In the genomic region with DNA sequence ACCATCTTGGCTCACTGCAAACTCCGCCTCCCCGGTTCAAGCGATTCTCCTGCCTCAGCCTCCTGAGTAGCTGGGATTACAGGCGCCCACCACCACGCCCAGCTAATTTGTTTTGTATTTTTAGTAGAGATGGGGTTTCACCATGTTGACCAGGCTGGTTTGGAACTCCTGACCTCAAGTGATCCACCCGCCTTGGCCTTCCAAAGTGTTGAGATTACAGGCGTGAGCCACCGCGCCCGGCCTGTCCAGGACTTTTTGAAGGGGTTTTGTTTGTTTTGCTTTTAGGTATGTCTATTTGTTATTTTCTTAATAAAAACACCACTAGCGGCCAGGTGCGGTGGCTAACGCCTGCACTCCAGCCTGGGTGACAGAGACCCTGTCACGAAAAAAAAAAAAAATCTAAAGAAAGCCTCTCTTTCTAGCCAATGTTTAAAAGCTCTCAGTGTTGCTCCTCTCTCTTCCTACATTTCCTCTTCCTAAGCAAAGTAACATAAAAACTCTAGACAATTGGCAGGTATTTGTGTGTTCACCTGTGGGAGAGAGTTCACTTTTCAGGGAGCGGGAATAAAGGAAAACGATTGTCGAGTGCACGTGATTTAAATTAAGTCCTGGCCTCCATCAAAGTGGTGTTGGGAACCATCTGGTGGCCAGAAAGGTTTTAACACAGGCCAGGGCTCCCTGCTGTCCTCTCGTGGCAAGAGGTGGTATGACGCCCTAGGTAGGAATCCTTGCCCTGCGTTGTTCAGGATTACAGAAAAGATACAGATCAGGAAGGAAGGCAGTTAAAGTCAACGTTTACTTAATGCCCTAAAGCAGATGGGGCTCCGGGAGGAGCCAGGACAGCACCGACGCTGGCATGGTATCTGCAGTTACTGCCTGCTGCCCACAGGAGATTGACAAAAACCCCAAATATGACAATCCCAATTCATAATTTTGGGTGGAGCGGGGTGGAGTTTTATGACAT, we compare ENCODE assay signal across 1 cellular context.
A peak's percentile ranks its signal among the peaks of the same experiment; 100 is the strongest.
TF ChIP-seq lines count a peak whose summit lies in the region.

No MANE protein-coding gene starts in this region.

TF ChIP-seq in HepG2, 621 proteins besides CTCF, POLR2A, EP300 and RAD21 (continued from another document and continues in another):
- no peak for TF ChIP-seq HCFC1 (IDR thresholded peaks at IDR 0.05; ENCODE audit: low read depth, low read length)
- no peak for TF ChIP-seq MTA1 (CRISPR knock-in tag; IDR thresholded peaks at IDR 0.05; ENCODE audit: borderline replicate concordance)
- TF ChIP-seq RARG (CRISPR knock-in tag; IDR thresholded peaks at IDR 0.05; ENCODE audit: low read depth) = no peak
- 0 out of 2 replicates have a peak, but pooled peaks have one; percentile 23 for TF ChIP-seq YEATS4 (CRISPR knock-in tag; IDR thresholded peaks at IDR 0.05; ENCODE audit: borderline replicate concordance)
- TF ChIP-seq KMT2A (CRISPR knock-in tag; IDR thresholded peaks at IDR 0.05) = 0 out of 2 replicates have a peak, but pooled peaks have one; percentile 39
- no peak for TF ChIP-seq ZNF205 (CRISPR knock-in tag; IDR thresholded peaks at IDR 0.05)
- peak; percentile 64; the same call in 1 of the 2 replicates for TF ChIP-seq SOX5 (CRISPR knock-in tag; IDR thresholded peaks at IDR 0.05; ENCODE audit: borderline replicate concordance)
- no peak for TF ChIP-seq SRSF1 (optimal IDR thresholded peaks at IDR 0.05; ENCODE audit: low read depth, low read length)
- no peak for TF ChIP-seq CHCHD3 (CRISPR knock-in tag; IDR thresholded peaks at IDR 0.05)
- TF ChIP-seq ARID2 (CRISPR knock-in tag; IDR thresholded peaks at IDR 0.05; ENCODE audit: borderline replicate concordance) = no peak
- TF ChIP-seq, protein P1, sequence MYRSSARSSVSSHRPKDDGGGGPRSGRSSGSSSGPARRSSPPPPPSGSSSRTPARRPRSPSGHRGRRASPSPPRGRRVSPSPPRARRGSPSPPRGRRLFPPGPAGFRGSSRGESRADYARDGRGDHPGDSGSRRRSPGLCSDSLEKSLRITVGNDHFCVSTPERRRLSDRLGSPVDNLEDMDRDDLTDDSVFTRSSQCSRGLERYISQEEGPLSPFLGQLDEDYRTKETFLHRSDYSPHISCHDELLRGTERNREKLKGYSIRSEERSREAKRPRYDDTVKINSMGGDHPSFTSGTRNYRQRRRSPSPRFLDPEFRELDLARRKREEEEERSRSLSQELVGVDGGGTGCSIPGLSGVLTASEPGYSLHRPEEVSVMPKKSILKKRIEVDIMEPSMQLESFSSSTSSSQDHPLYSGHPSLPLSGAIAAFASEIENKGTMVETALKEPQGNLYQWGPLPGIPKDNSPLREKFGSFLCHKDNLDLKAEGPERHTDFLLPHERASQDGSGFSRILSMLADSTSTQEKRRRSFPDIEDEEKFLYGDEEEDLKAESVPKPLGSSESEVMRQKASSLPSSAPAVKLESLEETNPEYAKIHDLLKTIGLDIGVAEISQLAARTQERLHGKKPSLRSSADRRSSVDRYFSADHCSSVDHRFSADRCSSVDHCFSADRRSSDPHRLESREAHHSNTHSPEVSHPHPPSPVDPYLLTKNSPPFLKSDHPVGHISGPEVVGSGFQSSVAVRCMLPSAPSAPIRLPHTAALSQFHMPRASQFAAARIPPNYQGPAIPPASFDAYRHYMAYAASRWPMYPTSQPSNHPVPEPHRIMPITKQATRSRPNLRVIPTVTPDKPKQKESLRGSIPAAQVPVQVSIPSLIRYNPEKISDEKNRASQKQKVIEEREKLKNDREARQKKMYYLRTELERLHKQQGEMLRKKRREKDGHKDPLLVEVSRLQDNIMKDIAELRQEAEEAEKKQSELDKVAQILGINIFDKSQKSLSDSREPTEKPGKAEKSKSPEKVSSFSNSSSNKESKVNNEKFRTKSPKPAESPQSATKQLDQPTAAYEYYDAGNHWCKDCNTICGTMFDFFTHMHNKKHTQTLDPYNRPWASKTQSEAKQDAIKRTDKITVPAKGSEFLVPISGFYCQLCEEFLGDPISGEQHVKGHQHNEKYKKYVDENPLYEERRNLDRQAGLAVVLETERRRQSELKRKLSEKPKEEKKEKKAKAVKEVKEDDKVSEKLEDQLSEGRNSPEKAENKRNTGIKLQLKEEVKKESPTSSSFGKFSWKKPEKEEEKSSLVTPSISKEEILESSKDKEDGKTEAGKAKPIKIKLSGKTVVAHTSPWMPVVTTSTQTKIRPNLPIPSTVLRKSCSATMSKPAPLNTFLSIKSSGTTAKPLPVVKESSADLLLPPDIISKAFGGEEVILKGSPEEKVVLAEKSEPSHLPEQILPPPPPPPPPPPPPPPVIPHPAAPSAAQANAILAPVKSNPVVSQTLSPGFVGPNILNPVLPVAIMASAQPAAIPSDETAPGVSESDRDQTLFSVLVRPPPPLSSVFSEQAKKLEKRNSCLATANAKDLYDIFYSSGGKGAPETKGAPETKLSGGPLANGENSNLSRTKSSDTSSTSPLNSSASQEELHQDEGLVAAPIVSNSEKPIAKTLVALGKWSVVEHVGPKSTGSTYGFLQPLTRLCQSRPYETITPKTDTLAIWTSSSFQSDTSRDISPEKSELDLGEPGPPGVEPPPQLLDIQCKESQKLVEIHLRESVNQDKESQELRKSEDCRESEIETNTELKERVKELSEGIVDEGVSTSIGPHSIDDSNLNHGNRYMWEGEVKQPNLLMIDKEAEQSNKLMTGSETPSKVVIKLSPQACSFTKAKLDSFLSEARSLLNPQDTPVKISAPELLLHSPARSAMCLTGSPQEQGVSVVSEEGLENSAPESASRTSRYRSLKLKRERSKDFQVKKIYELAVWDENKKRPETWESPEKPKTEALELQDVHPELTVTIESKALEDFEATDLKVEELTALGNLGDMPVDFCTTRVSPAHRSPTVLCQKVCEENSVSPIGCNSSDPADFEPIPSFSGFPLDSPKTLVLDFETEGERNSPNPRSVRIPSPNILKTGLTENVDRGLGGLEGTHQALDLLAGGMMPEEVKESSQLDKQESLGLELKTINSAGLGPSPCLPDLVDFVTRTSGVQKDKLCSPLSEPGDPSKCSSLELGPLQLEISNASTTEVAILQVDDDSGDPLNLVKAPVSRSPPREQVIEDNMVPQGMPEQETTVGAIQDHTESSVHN (CRISPR knock-in tag; IDR thresholded peaks at IDR 0.05) = no peak
- no peak for TF ChIP-seq MEIS2 (CRISPR knock-in tag; IDR thresholded peaks at IDR 0.05)
- TF ChIP-seq ARHGAP35 (CRISPR knock-in tag; IDR thresholded peaks at IDR 0.05; ENCODE audit: borderline replicate concordance) = no peak
- TF ChIP-seq ELF4 (CRISPR knock-in tag; IDR thresholded peaks at IDR 0.05; ENCODE audit: borderline replicate concordance) = no peak
- TF ChIP-seq, protein P2, sequence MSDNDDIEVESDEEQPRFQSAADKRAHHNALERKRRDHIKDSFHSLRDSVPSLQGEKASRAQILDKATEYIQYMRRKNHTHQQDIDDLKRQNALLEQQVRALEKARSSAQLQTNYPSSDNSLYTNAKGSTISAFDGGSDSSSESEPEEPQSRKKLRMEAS (IDR thresholded peaks at IDR 0.05) = peak; percentile 81
- no peak for TF ChIP-seq ZFP41 (CRISPR knock-in tag; IDR thresholded peaks at IDR 0.05; ENCODE audit: borderline replicate concordance)
- TF ChIP-seq, protein P3, sequence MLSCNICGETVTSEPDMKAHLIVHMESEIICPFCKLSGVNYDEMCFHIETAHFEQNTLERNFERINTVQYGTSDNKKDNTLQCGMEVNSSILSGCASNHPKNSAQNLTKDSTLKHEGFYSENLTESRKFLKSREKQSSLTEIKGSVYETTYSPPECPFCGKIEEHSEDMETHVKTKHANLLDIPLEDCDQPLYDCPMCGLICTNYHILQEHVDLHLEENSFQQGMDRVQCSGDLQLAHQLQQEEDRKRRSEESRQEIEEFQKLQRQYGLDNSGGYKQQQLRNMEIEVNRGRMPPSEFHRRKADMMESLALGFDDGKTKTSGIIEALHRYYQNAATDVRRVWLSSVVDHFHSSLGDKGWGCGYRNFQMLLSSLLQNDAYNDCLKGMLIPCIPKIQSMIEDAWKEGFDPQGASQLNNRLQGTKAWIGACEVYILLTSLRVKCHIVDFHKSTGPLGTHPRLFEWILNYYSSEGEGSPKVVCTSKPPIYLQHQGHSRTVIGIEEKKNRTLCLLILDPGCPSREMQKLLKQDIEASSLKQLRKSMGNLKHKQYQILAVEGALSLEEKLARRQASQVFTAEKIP (CRISPR knock-in tag; IDR thresholded peaks at IDR 0.05; ENCODE audit: borderline replicate concordance) = no peak
- peak; percentile 53; the same call in 1 of the 2 replicates for TF ChIP-seq ZFP36L2 (CRISPR knock-in tag; IDR thresholded peaks at IDR 0.05)
- TF ChIP-seq ISL2 (CRISPR knock-in tag; IDR thresholded peaks at IDR 0.05) = 0 out of 2 replicates have a peak, but pooled peaks have one; percentile 22
- no peak for TF ChIP-seq ZNF552 (CRISPR knock-in tag; IDR thresholded peaks at IDR 0.05; ENCODE audit: borderline replicate concordance)
- TF ChIP-seq U2AF1 (optimal IDR thresholded peaks at IDR 0.05; ENCODE audit: low read depth, low read length) = no peak
- TF ChIP-seq, protein P4, sequence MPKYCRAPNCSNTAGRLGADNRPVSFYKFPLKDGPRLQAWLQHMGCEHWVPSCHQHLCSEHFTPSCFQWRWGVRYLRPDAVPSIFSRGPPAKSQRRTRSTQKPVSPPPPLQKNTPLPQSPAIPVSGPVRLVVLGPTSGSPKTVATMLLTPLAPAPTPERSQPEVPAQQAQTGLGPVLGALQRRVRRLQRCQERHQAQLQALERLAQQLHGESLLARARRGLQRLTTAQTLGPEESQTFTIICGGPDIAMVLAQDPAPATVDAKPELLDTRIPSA (CRISPR knock-in tag; IDR thresholded peaks at IDR 0.05; ENCODE audit: borderline replicate concordance) = no peak
- TF ChIP-seq, protein P5, sequence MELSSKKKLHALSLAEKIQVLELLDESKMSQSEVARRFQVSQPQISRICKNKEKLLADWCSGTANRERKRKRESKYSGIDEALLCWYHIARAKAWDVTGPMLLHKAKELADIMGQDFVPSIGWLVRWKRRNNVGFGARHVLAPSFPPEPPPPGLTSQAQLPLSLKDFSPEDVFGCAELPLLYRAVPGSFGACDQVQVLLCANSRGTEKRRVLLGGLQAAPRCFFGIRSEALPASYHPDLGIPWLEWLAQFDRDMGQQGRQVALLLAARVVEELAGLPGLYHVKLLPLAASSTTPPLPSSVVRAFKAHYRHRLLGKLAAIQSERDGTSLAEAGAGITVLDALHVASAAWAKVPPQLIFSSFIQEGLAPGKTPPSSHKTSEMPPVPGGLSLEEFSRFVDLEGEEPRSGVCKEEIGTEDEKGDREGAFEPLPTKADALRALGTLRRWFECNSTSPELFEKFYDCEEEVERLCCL (CRISPR knock-in tag; IDR thresholded peaks at IDR 0.05; ENCODE audit: borderline replicate concordance) = no peak
- no peak for TF ChIP-seq CREB1 (IDR thresholded peaks at IDR 0.05)
- TF ChIP-seq CREB1 (CRISPR knock-in tag; IDR thresholded peaks at IDR 0.05) = peak; percentile 50; the same call in 1 of the 2 replicates
- no peak for TF ChIP-seq KDM5B (CRISPR knock-in tag; IDR thresholded peaks at IDR 0.05; ENCODE audit: borderline replicate concordance)
- TF ChIP-seq, protein P6, sequence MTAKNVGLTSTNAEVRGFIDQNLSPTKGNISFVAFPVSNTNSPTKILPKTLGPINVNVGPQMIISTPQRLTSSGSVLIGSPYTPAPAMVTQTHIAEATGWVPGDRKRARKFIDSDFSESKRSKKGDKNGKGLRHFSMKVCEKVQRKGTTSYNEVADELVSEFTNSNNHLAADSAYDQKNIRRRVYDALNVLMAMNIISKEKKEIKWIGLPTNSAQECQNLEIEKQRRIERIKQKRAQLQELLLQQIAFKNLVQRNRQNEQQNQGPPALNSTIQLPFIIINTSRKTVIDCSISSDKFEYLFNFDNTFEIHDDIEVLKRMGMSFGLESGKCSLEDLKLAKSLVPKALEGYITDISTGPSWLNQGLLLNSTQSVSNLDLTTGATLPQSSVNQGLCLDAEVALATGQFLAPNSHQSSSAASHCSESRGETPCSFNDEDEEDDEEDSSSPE (CRISPR knock-in tag; IDR thresholded peaks at IDR 0.05) = peak; percentile 73
- TF ChIP-seq, protein P7, sequence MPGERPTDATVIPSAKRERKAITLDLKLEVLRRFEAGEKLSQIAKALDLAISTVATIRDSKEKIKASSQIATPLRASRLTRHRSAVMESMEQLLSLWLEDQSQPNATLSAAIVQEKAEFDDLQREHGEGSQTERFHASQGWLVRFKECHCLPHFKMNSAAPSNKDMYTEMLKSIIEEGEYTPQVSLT (CRISPR knock-in tag; IDR thresholded peaks at IDR 0.05; ENCODE audit: borderline replicate concordance, low read depth) = no peak
- TF ChIP-seq ESRRA (CRISPR knock-in tag; IDR thresholded peaks at IDR 0.05; ENCODE audit: low read depth) = no peak
- 0 out of 2 replicates have a peak, but pooled peaks have one; percentile 16 for TF ChIP-seq CREM (IDR thresholded peaks at IDR 0.05)
- no peak for TF ChIP-seq CREM (CRISPR knock-in tag; IDR thresholded peaks at IDR 0.05)
- no peak for TF ChIP-seq CBX2 (IDR thresholded peaks at IDR 0.05; ENCODE audit: low read depth, low read length)
- no peak for TF ChIP-seq CBX2 (CRISPR knock-in tag; IDR thresholded peaks at IDR 0.05; ENCODE audit: low read depth)
- no peak; the same call in 1 of the 2 replicates for TF ChIP-seq RELA (CRISPR knock-in tag; IDR thresholded peaks at IDR 0.05)
- no peak for TF ChIP-seq RFX3 (CRISPR knock-in tag; IDR thresholded peaks at IDR 0.05)
- TF ChIP-seq, protein P8, sequence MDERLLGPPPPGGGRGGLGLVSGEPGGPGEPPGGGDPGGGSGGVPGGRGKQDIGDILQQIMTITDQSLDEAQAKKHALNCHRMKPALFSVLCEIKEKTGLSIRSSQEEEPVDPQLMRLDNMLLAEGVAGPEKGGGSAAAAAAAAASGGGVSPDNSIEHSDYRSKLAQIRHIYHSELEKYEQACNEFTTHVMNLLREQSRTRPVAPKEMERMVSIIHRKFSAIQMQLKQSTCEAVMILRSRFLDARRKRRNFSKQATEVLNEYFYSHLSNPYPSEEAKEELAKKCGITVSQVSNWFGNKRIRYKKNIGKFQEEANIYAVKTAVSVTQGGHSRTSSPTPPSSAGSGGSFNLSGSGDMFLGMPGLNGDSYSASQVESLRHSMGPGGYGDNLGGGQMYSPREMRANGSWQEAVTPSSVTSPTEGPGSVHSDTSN (CRISPR knock-in tag; IDR thresholded peaks at IDR 0.05) = no peak
- TF ChIP-seq ZNF331 (CRISPR knock-in tag; IDR thresholded peaks at IDR 0.05) = peak; percentile 78
- no peak for TF ChIP-seq SUZ12 (IDR thresholded peaks at IDR 0.05; ENCODE audit: low read depth, low read length)
- TF ChIP-seq ZNF605 (CRISPR knock-in tag; IDR thresholded peaks at IDR 0.05) = 0 out of 2 replicates have a peak, but pooled peaks have one; percentile 42
- TF ChIP-seq CBX5 (CRISPR knock-in tag; IDR thresholded peaks at IDR 0.05; ENCODE audit: borderline replicate concordance) = peak; percentile 81; the same call in 1 of the 2 replicates
- TF ChIP-seq ATF7 (IDR thresholded peaks at IDR 0.05) = no peak
- TF ChIP-seq ATF7 (CRISPR knock-in tag; IDR thresholded peaks at IDR 0.05) = no peak
- TF ChIP-seq JUN (CRISPR knock-in tag; IDR thresholded peaks at IDR 0.05) = no peak
- no peak for TF ChIP-seq SSRP1 (CRISPR knock-in tag; IDR thresholded peaks at IDR 0.05)
- TF ChIP-seq, protein P9, sequence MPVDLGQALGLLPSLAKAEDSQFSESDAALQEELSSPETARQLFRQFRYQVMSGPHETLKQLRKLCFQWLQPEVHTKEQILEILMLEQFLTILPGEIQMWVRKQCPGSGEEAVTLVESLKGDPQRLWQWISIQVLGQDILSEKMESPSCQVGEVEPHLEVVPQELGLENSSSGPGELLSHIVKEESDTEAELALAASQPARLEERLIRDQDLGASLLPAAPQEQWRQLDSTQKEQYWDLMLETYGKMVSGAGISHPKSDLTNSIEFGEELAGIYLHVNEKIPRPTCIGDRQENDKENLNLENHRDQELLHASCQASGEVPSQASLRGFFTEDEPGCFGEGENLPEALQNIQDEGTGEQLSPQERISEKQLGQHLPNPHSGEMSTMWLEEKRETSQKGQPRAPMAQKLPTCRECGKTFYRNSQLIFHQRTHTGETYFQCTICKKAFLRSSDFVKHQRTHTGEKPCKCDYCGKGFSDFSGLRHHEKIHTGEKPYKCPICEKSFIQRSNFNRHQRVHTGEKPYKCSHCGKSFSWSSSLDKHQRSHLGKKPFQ (CRISPR knock-in tag; IDR thresholded peaks at IDR 0.05; ENCODE audit: insufficient replicate concordance) = no peak
- no peak for TF ChIP-seq ZNF546 (CRISPR knock-in tag; conservative IDR thresholded peaks at IDR 0.05)
- no peak for TF ChIP-seq SNAI1 (CRISPR knock-in tag; IDR thresholded peaks at IDR 0.05; ENCODE audit: borderline replicate concordance)
